ENCODE assay signal across 24 cellular contexts in the genomic region with DNA sequence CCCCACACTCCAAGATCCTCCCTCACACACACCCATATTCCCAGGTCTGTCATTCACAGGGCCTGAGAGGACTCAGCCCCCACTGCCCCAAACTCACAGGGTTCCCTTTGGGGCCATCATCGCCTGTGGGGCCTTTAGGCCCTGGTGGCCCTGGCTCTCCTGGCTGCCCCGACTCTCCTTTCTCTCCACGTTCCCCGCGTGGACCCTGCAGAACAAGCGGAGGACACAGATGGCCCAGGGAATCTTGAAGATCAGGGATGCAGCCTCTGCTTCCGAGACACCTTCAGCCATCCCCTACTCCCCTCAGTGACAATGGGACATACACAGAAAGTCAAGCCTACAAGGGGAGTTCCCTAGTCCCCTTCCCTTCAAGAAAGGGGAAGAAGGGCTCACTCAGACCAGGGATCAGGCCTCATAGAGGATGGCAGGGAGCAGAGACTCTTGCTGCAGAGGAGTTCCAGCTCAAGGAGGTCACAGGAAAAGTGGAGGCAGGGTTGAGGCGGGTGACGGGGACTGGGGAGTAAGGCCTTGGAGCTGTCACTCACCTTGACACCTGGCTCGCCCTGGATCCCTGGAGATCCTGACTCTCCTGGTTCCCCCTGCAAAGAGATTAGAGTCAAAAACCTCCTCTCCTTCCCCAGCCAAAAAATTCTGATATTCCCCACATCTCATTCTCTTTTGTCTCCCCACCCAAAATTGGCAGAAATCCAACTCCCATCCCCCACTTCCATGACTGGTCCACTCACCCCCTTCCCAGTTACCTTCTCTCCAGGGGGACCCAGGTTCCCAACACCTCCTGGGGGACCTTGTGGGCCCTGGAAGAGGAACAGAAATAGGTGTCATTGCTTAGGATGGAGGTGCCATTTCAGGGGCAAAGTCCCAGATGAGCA. TPM values are rescaled to one million over a fixed set of nuclear protein-coding genes. Genes with fewer than 3 reads are reported as not detected.
A peak's percentile ranks its signal among the peaks of the same experiment; 100 is the strongest.
DNase-seq lines count a peak whose midpoint lies in the region; ATAC-seq, FAIRE-seq and TF ChIP-seq lines count a peak whose summit lies in the region.
"Had no signal": no experiment of that assay in that cellular context is flagged by ENCODE, and none has a peak within 500 bp of the region (broad histone marks: within the 10 kb centered on the region; RNA-seq: fewer than 3 reads in every experiment).

No MANE protein-coding gene starts in this region.

- H3K56ac ChIP-seq in H1 (replicated peaks; ENCODE audit: insufficient read length, low read depth, low read length), result no peak overlapping the region

- H4K5ac ChIP-seq in H1 (ENCODE audit: insufficient read length, low read depth, low read length), result no peak overlapping the region

- no peak overlapping the region for H3K9ac ChIP-seq in BLaER1
- no peak overlapping the region for H3K9ac ChIP-seq in H1 (replicated peaks in 1 of 4; ENCODE audit: extremely low read depth in 1 of 4, low read depth in 3 of 4, low read length in 3 of 4)

- no peaks in the 10 kb centered on the region for H3K27me3 ChIP-seq in BLaER1
- H3K27me3 ChIP-seq in H1 (replicated peaks in 1 of 4; ENCODE audit: control insufficient read depth in 3 of 4, extremely low read depth in 1 of 4, insufficient read depth in 3 of 4, low read length in 3 of 4), result no peaks in the 10 kb centered on the region
- H3K27me3 ChIP-seq: heart right ventricle, tibial artery had no signal

- WGBS in H1 (ENCODE audit: extremely low coverage in 1 of 2, insufficient coverage in 1 of 2, insufficient read length in 1 of 2, insufficient replicate concordance in 2 of 2, low coverage in 1 of 2, low lambda C conversion rate in 2 of 2, missing lambda C conversion rate in 1 of 2), 2 experiments, result 87% methylated on average over 10 of the region's 10 CpGs; no CpG with 5 or more reads in 1 of the 2 experiments

- H2AFZ ChIP-seq in H1 (ENCODE audit: low read length), result no peak overlapping the region
- H2AFZ ChIP-seq: PC-9 had no signal

- DNase-seq in GM19239 (ENCODE audit: insufficient read length, low spot score) (no peak), H1 (ENCODE audit: low read depth in 1 of 2, low spot score in 2 of 2) (no peak), NOMO-1 treated with DMSO at 0.1 percent for 48 hours (lab: John Stamatoyannopoulos, UW; ENCODE audit: unreplicated experiment) (no peak)
- DNase-seq: activated CD4-positive, alpha-beta T cell treated with anti-CD3 and anti-CD28 coated beads, Interleukin-2, amount 50 U/mL, for 4 hours; activated gamma-delta T cell; amniotic stem cell; CD4-positive, alpha-beta memory T cell; DMS153; heart right ventricle; MM.1S; NCI-H1694 treated with DMSO at 0.1 percent for 48 hours; PC-9; stimulated activated CD4-positive, alpha-beta T cell treated with anti-CD3 and anti-CD28 coated beads, Interleukin-2, amount 100 ng/mL, for 24 hours; stimulated activated naive CD8-positive, alpha-beta T cell treated with anti-CD3 and anti-CD28 coated beads, Interleukin-15, Interleukin-2, amounts not matched to agents 100 U/mL and 50 U/mL, for 24 hours; T-helper 2 cell; tibial artery; WERI-Rb-1 had no signal

- H2BK12ac ChIP-seq in H1 (ENCODE audit: low read depth, low read length), result no peak overlapping the region

- FAIRE-seq in GM19239 (lab: Jason Lieb, UNC) (peak; percentile 70), H1 (lab: Jason Lieb, UNC) (no peak)
- FAIRE-seq: G401.6 had no signal

- H3K14ac ChIP-seq in H1 (ENCODE audit: insufficient read length), result no peak overlapping the region

- no peak overlapping the region for H2BK20ac ChIP-seq in H1 (ENCODE audit: low read length)

- no peak for TF ChIP-seq EP300 in H1 (IDR thresholded peaks at IDR 0.05; ENCODE audit: borderline replicate concordance in 1 of 2, low read depth in 2 of 2, low read length in 2 of 2)

- H3K79me2 ChIP-seq in H1 (ENCODE audit: control insufficient read depth in 1 of 2, insufficient read depth in 2 of 2, low read length in 2 of 2), result no peaks in the 10 kb centered on the region

- H3K4me1 ChIP-seq in BLaER1 (peaks cover 65% of the 10 kb centered on the region), H1 (replicated peaks in 1 of 4; ENCODE audit: control insufficient read depth in 3 of 4, insufficient read depth in 4 of 4, low read length in 3 of 4) (no peaks in the 10 kb centered on the region; a peak in 2 of 7 replicates)
- H3K4me1 ChIP-seq: heart right ventricle, tibial artery had no signal

- H3K23me2 ChIP-seq in H1 (ENCODE audit: low read depth, low read length), result no peaks in the 10 kb centered on the region

- H3K4ac ChIP-seq in H1 (replicated peaks; ENCODE audit: insufficient read length, low read depth, low read length), result no peak overlapping the region

- no peak for TF ChIP-seq CTCF in H1 (IDR thresholded peaks at IDR 0.05; ENCODE audit: control extremely low read depth in 1 of 3, insufficient read depth in 1 of 3, low read depth in 1 of 3, low read length in 3 of 3)

- H3K27ac ChIP-seq in BLaER1 (no peak overlapping the region), H1 (ENCODE audit: low read depth, low read length) (no peak overlapping the region)
- H3K27ac ChIP-seq: heart right ventricle, PC-9, tibial artery, WERI-Rb-1 had no signal

- H3K9me3 ChIP-seq in BLaER1 (no peaks in the 10 kb centered on the region), H1 (ENCODE audit: insufficient read depth in 2 of 2, low read depth in 1 of 2, low read length in 1 of 2) (no peaks in the 10 kb centered on the region)
- H3K9me3 ChIP-seq: heart right ventricle, tibial artery had no signal

- no peak for TF ChIP-seq POLR2A in H1 (IDR thresholded peaks at IDR 0.05; ENCODE audit: control extremely low read depth in 1 of 2, low read depth in 2 of 2, low read length in 2 of 2)

- no peak overlapping the region for H2BK120ac ChIP-seq in H1 (replicated peaks; ENCODE audit: low read depth, low read length)

- H3K4me2 ChIP-seq in BLaER1 (peak overlapping the region; percentile 80), H1 (ENCODE audit: insufficient read depth in 1 of 2, low read depth in 2 of 2, low read length in 2 of 2) (no peak overlapping the region)
- H3K4me2 ChIP-seq: PC-9 had no signal

- H3K23ac ChIP-seq in H1 (ENCODE audit: insufficient read length), result no peak overlapping the region

- H2BK15ac ChIP-seq in H1 (ENCODE audit: low read length), result no peak overlapping the region

- no peaks in the 10 kb centered on the region for H4K20me1 ChIP-seq in BLaER1
- no peaks in the 10 kb centered on the region for H4K20me1 ChIP-seq in H1 (replicated peaks in 1 of 2; ENCODE audit: control insufficient read depth in 1 of 2, insufficient read depth in 2 of 2, low read length in 2 of 2)

- H3K18ac ChIP-seq in H1 (ENCODE audit: extremely low read depth, low read length), result no peak overlapping the region

- H3K4me3 ChIP-seq in BLaER1 (no peak overlapping the region), H1 (ENCODE audit: extremely low read depth in 1 of 4, insufficient read depth in 2 of 4, low read depth in 3 of 4, low read length in 4 of 4) (no peak overlapping the region)
- H3K4me3 ChIP-seq: heart right ventricle, PC-9, tibial artery had no signal

- no peak overlapping the region for H2AK5ac ChIP-seq in H1 (ENCODE audit: low read depth, low read length)

- no peaks in the 10 kb centered on the region for H3K36me3 ChIP-seq in BLaER1
- no peaks in the 10 kb centered on the region for H3K36me3 ChIP-seq in H1 (ENCODE audit: control insufficient read depth in 2 of 4, insufficient read depth in 4 of 4, low read length in 3 of 4)
- H3K36me3 ChIP-seq: heart right ventricle, tibial artery, WERI-Rb-1 had no signal

- TF ChIP-seq RAD21 in H1 (IDR thresholded peaks at IDR 0.05 in 1 of 2, conservative IDR thresholded peaks at IDR 0.05 in 1 of 2; ENCODE audit: low read depth in 2 of 2, low read length in 2 of 2), result no peak

- no peak overlapping the region for H4K91ac ChIP-seq in H1 (replicated peaks; ENCODE audit: insufficient read length, low read length)

- no peaks in the 10 kb centered on the region for H3K79me1 ChIP-seq in H1 (ENCODE audit: low read depth, low read length)

- H2BK5ac ChIP-seq in H1 (ENCODE audit: low read depth, low read length), result no peak overlapping the region

- POLR2A ChIA-PET in H1 (lab: Charles Lee; ENCODE audit: partially characterized antibody), result interaction anchor here (0.6 to 1.7 kb wide), 3 partner anchors 53 to 195 kb away, joined by 3 to 4 read pairs (median 3); no protein-coding TSS in a partner anchor

- ATAC-seq in GM19395 (IDR thresholded peaks at IDR 0.05; ENCODE audit: unreplicated experiment), result no peak
- no peak for ATAC-seq in HG02759 (IDR thresholded peaks at IDR 0.05; ENCODE audit: unreplicated experiment)
- ATAC-seq: heart right ventricle; left lobe of liver; naive thymus-derived CD8-positive, alpha-beta T cell had no signal

- H4K8ac ChIP-seq in H1 (ENCODE audit: extremely low read depth, insufficient read depth, low read length), result peak overlapping the region; percentile 21; the same call in 1 of the 2 replicates

- CTCF ChIA-PET in H1 (lab: Charles Lee; ENCODE audit: partially characterized antibody), result interaction anchor here (1.1 kb wide), 1 partner anchor 20 kb away, joined by 3 read pairs; no protein-coding TSS in a partner anchor

RNA-seq across cellular contexts. Expression of gene COL11A2, which starts 22.7 kb away (rescaled TPM):
- 2.8 and 3.5 TPM in 2 replicates for total RNA-seq in H1 (2021; fragmentation: NEBNext Ultra II Directional; extraction: Animal tissue kit (Norgen Biotek cat#: 25700))
- polyA plus RNA-seq in H1 (2011; rRNA removed), result 3.8 and 4.7 TPM in 2 replicates
- 3.6 TPM for polyA plus RNA-seq in H1 (2011; cell fraction: cytosol; rRNA removed)
- polyA plus RNA-seq in H1 (2011; cell fraction: nucleus; rRNA removed), result 35.4 TPM
- 3.6 to 5.4 TPM (median 4.7 TPM) in 4 replicates for polyA plus RNA-seq in H1 (2012, experiment 1 of 2)
- polyA plus RNA-seq in H1 (2012, experiment 2 of 2), result 2.6 TPM
- 3.4 TPM for polyA plus RNA-seq in H1 (2013, experiment 1 of 2)
- 3.2 TPM for polyA plus RNA-seq in H1 (2013, experiment 2 of 2)
- polyA minus RNA-seq in H1 (2011; rRNA and poly(A)+ RNA removed), result 1.8 and 2.2 TPM in 2 replicates
- polyA minus RNA-seq in H1 (2011; cell fraction: cytosol; rRNA and poly(A)+ RNA removed), result 0.59 TPM
- 3.3 TPM for polyA minus RNA-seq in H1 (2011; cell fraction: nucleus; rRNA and poly(A)+ RNA removed)
- polyA plus RNA-seq: IgD-negative memory B cell had no signal

RNA-seq across cellular contexts. Expression of gene RXRB, which starts 30.9 kb away (rescaled TPM):
- 17.8 and 18.1 TPM in 2 replicates for total RNA-seq in H1 (2021; fragmentation: NEBNext Ultra II Directional; extraction: Animal tissue kit (Norgen Biotek cat#: 25700))
- 13.0 and 13.9 TPM in 2 replicates for polyA plus RNA-seq in H1 (2011; rRNA removed)
- polyA plus RNA-seq in H1 (2011; cell fraction: cytosol; rRNA removed), result 16.9 TPM
- polyA plus RNA-seq in H1 (2011; cell fraction: nucleus; rRNA removed), result 66.2 TPM
- polyA plus RNA-seq in H1 (2012, experiment 1 of 2), result 19.8 to 22.9 TPM (median 20.3 TPM) in 4 replicates
- polyA plus RNA-seq in H1 (2012, experiment 2 of 2), result 16.5 TPM
- 10.0 TPM for polyA plus RNA-seq in H1 (2013, experiment 1 of 2)
- polyA plus RNA-seq in H1 (2013, experiment 2 of 2), result 8.4 TPM
- polyA minus RNA-seq in H1 (2011; rRNA and poly(A)+ RNA removed), result 21.1 and 23.4 TPM in 2 replicates
- 12.0 TPM for polyA minus RNA-seq in H1 (2011; cell fraction: cytosol; rRNA and poly(A)+ RNA removed)
- 18.4 TPM for polyA minus RNA-seq in H1 (2011; cell fraction: nucleus; rRNA and poly(A)+ RNA removed)

RNA-seq across cellular contexts. Expression of gene SLC39A7, which starts 31.1 kb away (rescaled TPM):
- 120 and 123 TPM in 2 replicates for total RNA-seq in H1 (2021; fragmentation: NEBNext Ultra II Directional; extraction: Animal tissue kit (Norgen Biotek cat#: 25700))
- 63.3 and 70.2 TPM in 2 replicates for polyA plus RNA-seq in H1 (2011; rRNA removed)
- 82.9 TPM for polyA plus RNA-seq in H1 (2011; cell fraction: cytosol; rRNA removed)
- polyA plus RNA-seq in H1 (2011; cell fraction: nucleus; rRNA removed), result 75.8 TPM
- 144 to 176 TPM (median 153 TPM) in 4 replicates for polyA plus RNA-seq in H1 (2012, experiment 1 of 2)
- polyA plus RNA-seq in H1 (2012, experiment 2 of 2), result 57.8 TPM
- 66.7 TPM for polyA plus RNA-seq in H1 (2013, experiment 1 of 2)
- 81.1 TPM for polyA plus RNA-seq in H1 (2013, experiment 2 of 2)
- polyA minus RNA-seq in H1 (2011; rRNA and poly(A)+ RNA removed), result 86.6 and 90.3 TPM in 2 replicates
- polyA minus RNA-seq in H1 (2011; cell fraction: cytosol; rRNA and poly(A)+ RNA removed), result 34.1 TPM
- polyA minus RNA-seq in H1 (2011; cell fraction: nucleus; rRNA and poly(A)+ RNA removed), result 29.8 TPM

RNA-seq across cellular contexts. Expression of gene HSD17B8, which starts 34.9 kb away (rescaled TPM):
- total RNA-seq in H1 (2021; fragmentation: NEBNext Ultra II Directional; extraction: Animal tissue kit (Norgen Biotek cat#: 25700)), result 3.3 and 3.6 TPM in 2 replicates
- polyA plus RNA-seq in H1 (2011; rRNA removed), result 17.1 and 22.0 TPM in 2 replicates
- polyA plus RNA-seq in H1 (2011; cell fraction: cytosol; rRNA removed), result 19.1 TPM
- 14.9 TPM for polyA plus RNA-seq in H1 (2011; cell fraction: nucleus; rRNA removed)
- polyA plus RNA-seq in H1 (2012, experiment 1 of 2), result 5.5 to 9.2 TPM (median 7.1 TPM) in 4 replicates
- 10.3 TPM for polyA plus RNA-seq in H1 (2012, experiment 2 of 2)
- polyA plus RNA-seq in H1 (2013, experiment 1 of 2), result 4.2 TPM
- 4.5 TPM for polyA plus RNA-seq in H1 (2013, experiment 2 of 2)
- polyA minus RNA-seq in H1 (2011; rRNA and poly(A)+ RNA removed), result 4.1 and 4.2 TPM in 2 replicates
- polyA minus RNA-seq in H1 (2011; cell fraction: cytosol; rRNA and poly(A)+ RNA removed), result 4.0 TPM
- 4.2 TPM for polyA minus RNA-seq in H1 (2011; cell fraction: nucleus; rRNA and poly(A)+ RNA removed)

RNA-seq across cellular contexts. Expression of gene RING1, which starts 38.8 kb away (rescaled TPM):
- total RNA-seq in H1 (2021; fragmentation: NEBNext Ultra II Directional; extraction: Animal tissue kit (Norgen Biotek cat#: 25700)), result 26.0 and 27.4 TPM in 2 replicates
- polyA plus RNA-seq in H1 (2011; rRNA removed), result 16.4 and 26.0 TPM in 2 replicates
- 21.6 TPM for polyA plus RNA-seq in H1 (2011; cell fraction: cytosol; rRNA removed)
- polyA plus RNA-seq in H1 (2011; cell fraction: nucleus; rRNA removed), result 47.7 TPM
- 28.0 to 35.2 TPM (median 32.1 TPM) in 4 replicates for polyA plus RNA-seq in H1 (2012, experiment 1 of 2)
- 17.7 TPM for polyA plus RNA-seq in H1 (2012, experiment 2 of 2)
- polyA plus RNA-seq in H1 (2013, experiment 1 of 2), result 20.9 TPM
- 20.0 TPM for polyA plus RNA-seq in H1 (2013, experiment 2 of 2)
- polyA minus RNA-seq in H1 (2011; rRNA and poly(A)+ RNA removed), result 12.0 and 14.3 TPM in 2 replicates
- polyA minus RNA-seq in H1 (2011; cell fraction: cytosol; rRNA and poly(A)+ RNA removed), result 9.2 TPM
- 6.3 TPM for polyA minus RNA-seq in H1 (2011; cell fraction: nucleus; rRNA and poly(A)+ RNA removed)
